In genomic region chr16:2124694-2125444, GRCh38 we compare ENCODE assay signal across 8 cellular contexts. TPM values are rescaled to one million over a fixed set of nuclear protein-coding genes. Genes with fewer than 3 reads are reported as not detected.
DNase-seq lines count a peak whose midpoint lies in the region; FAIRE-seq and TF ChIP-seq lines count a peak whose summit lies in the region.
"Not testable (repeated sequence)": the region's sequence is repeated elsewhere in the genome, so short reads cannot be mapped to it uniquely, and the experiment has no call there.

No MANE protein-coding gene starts in this region.

- peak; percentile 92 for DNase-seq in BE2C
- peak; percentile 45 for DNase-seq in HS-27A (ENCODE audit: low read depth)
- DNase-seq in Peyer's patch, result peak in 1 of 3 donors; percentile 53
- peak; percentile 76 for DNase-seq in fibroblast of mammary gland (ENCODE audit: low read depth)
- DNase-seq in kidney, result peak; percentile 86
- DNase-seq in nucleus accumbens (lab: John Stamatoyannopoulos, UW), result peak in 32 of 56 donors; percentile 14 to 72 (median 45)

- H3K27me3 Mint-ChIP-seq in brain, result not testable (repeated sequence)

- peak overlapping the region in 1 of 2 donors; percentile 26 for H3K9ac ChIP-seq in kidney (ENCODE audit: low read length in 2 of 2)

- not testable (repeated sequence) for TF ChIP-seq CTCF in BE2C (IDR thresholded peaks at IDR 0.05; ENCODE audit: low read depth, low read length); Peyer's patch (IDR thresholded peaks at IDR 0.05); brain (conservative IDR thresholded peaks at IDR 0.05); fibroblast of mammary gland (conservative IDR thresholded peaks at IDR 0.05; ENCODE audit: control insufficient read depth, insufficient read depth, low read depth, low read length); kidney (IDR thresholded peaks at IDR 0.05; ENCODE audit: borderline replicate concordance, extremely low read depth, insufficient read depth)

- not testable (repeated sequence) for H3K9me3 ChIP-seq in BE2C; Peyer's patch; kidney (ENCODE audit: control insufficient read depth in 1 of 2, low read length in 2 of 2)

- intact Hi-C loops in kidney (cut with DNase I), result not testable (repeated sequence)

- H3K36me3 ChIP-seq in BE2C; Peyer's patch; kidney (ENCODE audit: control insufficient read depth in 1 of 2, insufficient read depth in 2 of 2, low read length in 2 of 2): not testable (repeated sequence)

- H3K27ac Mint-ChIP-seq in brain, result peak overlapping the region; percentile 95 to 99 (median 98)

- H3K4me3 Mint-ChIP-seq in brain, result peak overlapping the region; percentile 54 to 81 (median 77)

- not testable (repeated sequence) for H3K9me3 Mint-ChIP-seq in brain

- not testable (repeated sequence) for FAIRE-seq in kidney (lab: Jason Lieb, UNC)

- peaks cover 59% of the 10 kb centered on the region for H3K4me1 Mint-ChIP-seq in brain

- H3K27ac ChIP-seq in Peyer's patch (peak overlapping the region; percentile 71 to 96 (median 81)), kidney (ENCODE audit: low read depth in 2 of 2, low read length in 2 of 2) (peak overlapping the region; percentile 76 to 85), temporal lobe (ENCODE audit: low read depth, low read length) (peak overlapping the region; percentile 92)

- H3K4me1 ChIP-seq in BE2C (peaks cover 41% of the 10 kb centered on the region), Peyer's patch (peaks cover 0 to 57% (median 10%) of the 10 kb centered on the region in 4 donors), kidney (ENCODE audit: control insufficient read depth in 1 of 2, insufficient read depth in 1 of 2, low read depth in 1 of 2, low read length in 2 of 2) (peaks cover 0 to 18% of the 10 kb centered on the region in 2 donors)

- not testable (repeated sequence) for TF ChIP-seq POLR2A in Peyer's patch (IDR thresholded peaks at IDR 0.05)

- not testable (repeated sequence) for H3K27me3 ChIP-seq in BE2C, Peyer's patch

- H3K4me3 ChIP-seq in BE2C (ENCODE audit: low read depth, low read length), result peak overlapping the region; percentile 45
- H3K4me3 ChIP-seq in Peyer's patch, result peak overlapping the region in 2 of 4 donors; percentile 11 to 37
- peak overlapping the region; percentile 13 for H3K4me3 ChIP-seq in fibroblast of mammary gland (ENCODE audit: control insufficient read depth, low read depth, low read length)
- not testable (repeated sequence) for H3K4me3 ChIP-seq in kidney (ENCODE audit: low read length in 2 of 2)

- not testable (repeated sequence) for H3K36me3 Mint-ChIP-seq in brain

RNA-seq across cellular contexts. Expression of gene PKD1, which starts 10.8 kb away (rescaled TPM):
- polyA plus RNA-seq in BE2C (2012; ENCODE audit: insufficient read depth, insufficient read length, low read depth), result 375 TPM
- 100 to 1,000 TPM in 3 of 4 donors, 10 to 100 TPM in 1; 64.6 to 305 (median 188) TPM for total RNA-seq in Peyer's patch
- polyA plus RNA-seq in brain (ENCODE audit: insufficient read depth, low read depth, low replicate concordance), result 32.3 TPM
- total RNA-seq in kidney, result 88.3 TPM
- 16.2 TPM for polyA plus RNA-seq in kidney (ENCODE audit: insufficient read depth, low read depth, low replicate concordance)
- total RNA-seq in temporal lobe, result 77.7 TPM

RNA-seq across cellular contexts. Expression of gene RAB26, which starts 23.6 kb away (rescaled TPM):
- 9.1 TPM for polyA plus RNA-seq in BE2C (2012; ENCODE audit: insufficient read depth, insufficient read length, low read depth)
- total RNA-seq in Peyer's patch, result 10 to 100 TPM; 17.9 to 33.8 (median 24.3) TPM
- polyA plus RNA-seq in brain (ENCODE audit: insufficient read depth, low read depth, low replicate concordance), result 13.7 TPM
- 1.5 TPM for total RNA-seq in kidney
- 3.0 TPM for polyA plus RNA-seq in kidney (ENCODE audit: insufficient read depth, low read depth, low replicate concordance)
- total RNA-seq in temporal lobe, result 4.4 TPM

RNA-seq across cellular contexts. Expression of gene TRAF7, which starts 30.7 kb away (rescaled TPM):
- 126 TPM for polyA plus RNA-seq in BE2C (2012; ENCODE audit: insufficient read depth, insufficient read length, low read depth)
- total RNA-seq in Peyer's patch (100 to 1,000 TPM in 1 of 4 donors, 10 to 100 TPM in 3; 51.2 to 120 (median 79.3) TPM), kidney (66.8 TPM), temporal lobe (29.7 TPM)
- polyA plus RNA-seq in brain (ENCODE audit: insufficient read depth, low read depth, low replicate concordance) (89.5 TPM), kidney (ENCODE audit: insufficient read depth, low read depth, low replicate concordance) (26.1 TPM)
